ENCODE assay signal across 16 cellular contexts in the genomic region with DNA sequence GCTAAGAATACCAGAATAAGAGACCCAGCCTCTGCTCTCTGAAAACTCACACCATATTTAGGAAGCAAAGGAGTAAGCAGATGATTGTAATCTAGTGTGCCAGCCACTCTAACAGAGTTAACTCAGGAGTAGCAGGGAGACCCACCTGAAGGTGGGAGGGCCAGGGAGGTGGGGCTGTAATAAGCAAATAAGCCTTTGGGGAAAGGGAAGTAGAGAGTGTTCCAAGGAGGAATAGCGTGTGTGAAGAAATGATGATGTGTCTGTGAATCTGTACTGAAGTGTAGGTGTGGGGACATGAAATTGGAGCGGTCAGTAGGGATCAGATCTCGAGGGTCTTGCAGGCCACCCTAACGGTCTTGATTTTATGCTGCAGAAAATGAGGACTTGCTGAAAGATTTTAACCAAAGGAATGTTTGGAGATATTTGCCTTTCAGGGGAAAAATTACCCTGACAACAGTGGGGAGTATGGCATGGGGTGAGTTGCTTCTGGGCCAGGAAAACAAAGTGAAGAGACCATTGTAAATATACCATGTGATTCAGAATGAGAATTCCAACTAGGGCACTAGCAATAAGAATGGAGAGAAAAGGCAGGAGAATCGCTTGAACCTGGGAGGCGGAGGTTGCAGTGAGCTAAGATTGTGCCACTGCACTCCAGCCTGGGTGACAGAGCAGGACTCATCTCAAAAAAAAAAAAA. TPM values are rescaled to one million over a fixed set of nuclear protein-coding genes. Genes with fewer than 3 reads are reported as not detected.
DNase-seq lines count a peak whose midpoint lies in the region; FAIRE-seq and TF ChIP-seq lines count a peak whose summit lies in the region.
"Had no signal": no experiment of that assay in that cellular context is flagged by ENCODE, and none has a peak within 500 bp of the region (broad histone marks: within the 10 kb centered on the region; RNA-seq: fewer than 3 reads in every experiment).

No MANE protein-coding gene starts in this region.

- no peak overlapping the region for H2AFZ ChIP-seq in Loucy (ENCODE audit: low read length)

- H3K27ac Mint-ChIP-seq in endodermal cell (peak overlapping the region; percentile 30), immature natural killer cell (no peak overlapping the region)
- H3K27ac Mint-ChIP-seq: B cell had no signal

- no peaks in the 10 kb centered on the region for H3K27me3 Mint-ChIP-seq in endodermal cell (ENCODE audit: insufficient read depth)
- peaks cover 17 to 31% (median 22%) of the 10 kb centered on the region in 3 donors for H3K27me3 Mint-ChIP-seq in immature natural killer cell (ENCODE audit: low read depth in 3 of 3)

- no peaks in the 10 kb centered on the region for H4K20me1 ChIP-seq in Loucy (ENCODE audit: insufficient read depth, low read length, poor library complexity, severe bottlenecking)

- no peaks in the 10 kb centered on the region for H3K79me2 ChIP-seq in Loucy (ENCODE audit: insufficient read depth, low read length)

- H3K36me3 Mint-ChIP-seq in endodermal cell (ENCODE audit: low read depth) (peaks cover 1% of the 10 kb centered on the region), immature natural killer cell (no peaks in the 10 kb centered on the region)

- peak overlapping the region; percentile 5 for H3K4me2 ChIP-seq in Loucy (ENCODE audit: low read depth, low read length, poor library complexity, severe bottlenecking)

- peaks cover 58% of the 10 kb centered on the region for H3K4me1 ChIP-seq in Loucy (ENCODE audit: insufficient read depth, low read length, poor library complexity, severe bottlenecking)
- peaks cover 5% of the 10 kb centered on the region for H3K4me1 ChIP-seq in endodermal cell (ENCODE audit: control insufficient read depth, insufficient read depth, low read length)
- H3K4me1 ChIP-seq in SJCRH30, result peaks cover 11% of the 10 kb centered on the region

- WGBS in endodermal cell (ENCODE audit: insufficient coverage in 1 of 2, insufficient read length in 1 of 2), 2 experiments, result 43 to 63% methylated on average over 5 to 6 of the region's 6 CpGs

- H3K9ac ChIP-seq in Loucy (ENCODE audit: low read depth, low read length, poor library complexity, severe bottlenecking), result peak overlapping the region; percentile 1
- no peak overlapping the region for H3K9ac ChIP-seq in endodermal cell (ENCODE audit: extremely low read depth, low read length, poor library complexity, severe bottlenecking)

- TF ChIP-seq CTCF in Loucy (conservative IDR thresholded peaks at IDR 0.05; ENCODE audit: low read length) (no peak), endodermal cell (conservative IDR thresholded peaks at IDR 0.05) (no peak)

- peak; percentile 43 for DNase-seq in H7
- DNase-seq in endodermal cell, result peak; percentile 75
- DNase-seq in immature natural killer cell, result no peak
- DNase-seq in GM19239 (ENCODE audit: insufficient read length, low spot score), result no peak
- DNase-seq in effector CD4-positive, alpha-beta T cell, result no peak
- DNase-seq in NCI-H187 treated with DMSO at 0.1 percent for 48 hours (lab: John Stamatoyannopoulos, UW), result no peak
- DNase-seq in SJCRH30, result no peak
- DNase-seq: CD8-positive, alpha-beta memory T cell; HCEC 1CT; NCI-H1048; NCI-H146; NCI-H2227 treated with DMSO at 0.1 percent for 48 hours; NK-92 treated with Interleukin-12 subunit alpha and Interleukin-12 subunit beta, amount 100 ng/mL, for 24 hours had no signal

- H3K4me3 ChIP-seq in H7 (ENCODE audit: insufficient read depth, low read depth, low read length) (no peak overlapping the region), Loucy (ENCODE audit: low read length, poor library complexity, severe bottlenecking) (no peak overlapping the region), endodermal cell (ENCODE audit: low read length) (no peak overlapping the region), SJCRH30 (no peak overlapping the region)
- H3K4me3 ChIP-seq: SK-N-MC had no signal

- H3F3A ChIP-seq in Loucy (ENCODE audit: low read depth), result peaks cover 12% of the 10 kb centered on the region

- H3K9me2 ChIP-seq in Loucy (replicated peaks; ENCODE audit: low read depth, low read length), result no peaks in the 10 kb centered on the region

- FAIRE-seq in GM19239 (lab: Jason Lieb, UNC), result no peak

- H3K27me3 ChIP-seq in H7 (ENCODE audit: control insufficient read depth, insufficient read depth, low read length), result no peaks in the 10 kb centered on the region
- H3K27me3 ChIP-seq in Loucy (ENCODE audit: insufficient read depth, low read length, poor library complexity, severe bottlenecking), result no peaks in the 10 kb centered on the region
- H3K27me3 ChIP-seq in endodermal cell (ENCODE audit: control insufficient read depth, insufficient read depth, low read length, poor library complexity, severe bottlenecking), result no peaks in the 10 kb centered on the region
- no peaks in the 10 kb centered on the region; the same call in 1 of the 2 replicates for H3K27me3 ChIP-seq in SJCRH30

- peaks cover 29% of the 10 kb centered on the region for H3K4me1 Mint-ChIP-seq in endodermal cell
- peaks cover 30 to 39% of the 10 kb centered on the region in 2 donors for H3K4me1 Mint-ChIP-seq in immature natural killer cell

- H3K36me3 ChIP-seq in H7 (replicated peaks; ENCODE audit: control insufficient read depth, insufficient read depth, low read length) (no peaks in the 10 kb centered on the region), Loucy (ENCODE audit: insufficient read depth, low read length) (no peaks in the 10 kb centered on the region), endodermal cell (ENCODE audit: control insufficient read depth, insufficient read depth, low read length) (no peaks in the 10 kb centered on the region), SJCRH30 (no peaks in the 10 kb centered on the region)

- H3K9me3 ChIP-seq in Loucy (ENCODE audit: insufficient read depth, low read depth, low read length) (peaks cover 3% of the 10 kb centered on the region; the same call in 1 of the 2 replicates), endodermal cell (ENCODE audit: control insufficient read depth, low read length) (peaks cover 8% of the 10 kb centered on the region), SJCRH30 (replicated peaks) (no peaks in the 10 kb centered on the region)

- H3K9me3 Mint-ChIP-seq in endodermal cell, result peaks cover 2% of the 10 kb centered on the region
- H3K9me3 Mint-ChIP-seq in immature natural killer cell, result peaks cover 0 to 3% (median under 1%) of the 10 kb centered on the region in 6 donors

- no peak overlapping the region for H3K4me3 Mint-ChIP-seq in endodermal cell
- peak overlapping the region in 3 of 5 donors; percentile 5 to 60 (median 26) for H3K4me3 Mint-ChIP-seq in immature natural killer cell
- H3K4me3 Mint-ChIP-seq: B cell; CD8-positive, alpha-beta memory T cell had no signal

- no peak overlapping the region for H3K27ac ChIP-seq in endodermal cell (ENCODE audit: low read depth, low read length)
- no peak overlapping the region for H3K27ac ChIP-seq in SJCRH30
- H3K27ac ChIP-seq: SK-N-MC had no signal

RNA-seq across cellular contexts. Expression of gene FSD1L, which starts 44.1 kb away (rescaled TPM):
- total RNA-seq in H7 (2014; rRNA removed; shearing (Covaris generic)), result 2.3 and 2.5 TPM in 2 replicates
- total RNA-seq in endodermal cell, result 10 to 100 TPM; 13.4 to 14.3 TPM
- polyA plus RNA-seq in endodermal cell (2013, experiment 1 of 2), result 12.8 TPM
- polyA plus RNA-seq in endodermal cell (2013, experiment 2 of 2), result 16.8 TPM
- 1 to 10 TPM in 1 of 3 donors, under 1 TPM in 2; 0.26 to 4.7 (median 0.91) TPM for polyA plus RNA-seq in immature natural killer cell
- total RNA-seq in SJCRH30 (2014; rRNA removed; shearing (Covaris generic)), result 3.1 and 6.4 TPM in 2 replicates

Comparison
In these comparisons a context has a peak if more than half of its experiments do, and no peak if none do; other contexts are left out.
1. DNase-seq: peak in H7 (single experiment) and endodermal cell (single experiment); none in immature natural killer cell (0 of 3), GM19239 (single experiment), effector CD4-positive, alpha-beta T cell (single experiment), NCI-H187 treated with DMSO at 0.1 percent for 48 hours (single experiment) and SJCRH30 (0 of 2).